14 cellular contexts compared by ENCODE assay signal in the genomic region with DNA sequence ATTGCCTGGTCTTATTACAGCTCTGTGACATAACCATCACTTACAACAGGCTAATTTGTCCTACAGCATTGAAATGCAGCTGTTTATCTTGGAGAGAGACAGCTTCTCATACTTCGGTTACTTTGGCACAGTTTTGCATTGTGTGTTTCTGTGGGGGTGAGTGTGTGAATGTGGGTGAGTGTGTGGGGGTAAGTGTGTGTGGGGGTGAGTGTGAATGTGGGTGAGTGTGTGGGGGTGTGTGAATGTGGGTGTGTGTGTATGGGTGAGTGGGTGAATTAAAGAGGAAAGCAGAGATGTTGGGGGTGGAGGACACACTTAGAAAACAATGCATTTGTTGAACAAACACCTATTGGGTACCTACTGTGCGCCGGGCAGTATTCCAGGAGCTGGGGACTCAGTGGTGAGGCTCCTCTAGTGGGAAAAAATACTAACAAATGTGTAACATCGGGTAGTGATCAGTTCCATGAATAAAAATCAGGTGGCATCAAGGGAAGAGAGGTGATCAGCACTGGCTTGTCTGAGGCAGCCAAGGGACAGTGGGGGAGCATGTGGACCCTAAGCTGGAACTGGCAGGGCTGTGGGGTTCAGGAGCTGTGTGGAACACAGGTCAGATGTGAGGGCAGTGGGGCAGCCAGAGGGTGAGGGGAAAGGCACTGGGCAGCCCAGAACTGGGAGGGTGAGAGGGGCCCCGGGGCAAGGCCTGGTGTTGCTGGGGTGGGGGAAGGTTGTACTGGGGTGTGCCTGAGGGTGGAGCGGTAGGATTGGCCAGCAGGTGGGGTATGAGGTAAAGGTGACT. TPM values are rescaled to one million over a fixed set of nuclear protein-coding genes. Genes with fewer than 3 reads are reported as not detected.
DNase-seq lines count a peak whose midpoint lies in the region; ATAC-seq and TF ChIP-seq lines count a peak whose summit lies in the region.
"Had no signal": no experiment of that assay in that cellular context is flagged by ENCODE, and none has a peak within 500 bp of the region (broad histone marks: within the 10 kb centered on the region; RNA-seq: fewer than 3 reads in every experiment).

No MANE protein-coding gene starts in this region.

- no peaks in the 10 kb centered on the region for H3K9me3 ChIP-seq in T-helper 17 cell (ENCODE audit: control insufficient read depth, low read length, poor library complexity, severe bottlenecking)
- H3K9me3 ChIP-seq in upper lobe of right lung = no peaks in the 10 kb centered on the region
- H3K9me3 ChIP-seq: heart left ventricle had no signal

- H3K4me3 Mint-ChIP-seq in activated CD8-positive, alpha-beta memory T cell treated with anti-CD3 and anti-CD28 coated beads, Interleukin-2, amount 10 ng/mL, durations not matched to agents 7 days and 5 days = no peak overlapping the region
- H3K4me3 Mint-ChIP-seq in T-helper 17 cell = no peak overlapping the region

- peak; percentile 45 for ATAC-seq in activated CD8-positive, alpha-beta memory T cell treated with anti-CD3 and anti-CD28 coated beads, Interleukin-2, amount 10 ng/mL, durations not matched to agents 7 days and 5 days
- ATAC-seq in T-helper 17 cell (peak; percentile 39), left lobe of liver (peak; percentile 62), upper lobe of right lung (peak; percentile 61), HG03469 (IDR thresholded peaks at IDR 0.05; ENCODE audit: unreplicated experiment) (no peak), GM19452 (IDR thresholded peaks at IDR 0.05; ENCODE audit: unreplicated experiment) (no peak), HG03045 (IDR thresholded peaks at IDR 0.05; ENCODE audit: unreplicated experiment) (no peak)
- ATAC-seq: heart left ventricle had no signal

- H3K36me3 Mint-ChIP-seq in activated CD8-positive, alpha-beta memory T cell treated with anti-CD3 and anti-CD28 coated beads, Interleukin-2, amount 10 ng/mL, durations not matched to agents 7 days and 5 days = peaks cover 29% of the 10 kb centered on the region
- peaks cover 6% of the 10 kb centered on the region for H3K36me3 Mint-ChIP-seq in T-helper 17 cell (ENCODE audit: low read depth)

- no peak for DNase-seq in activated CD8-positive, alpha-beta memory T cell treated with anti-CD3 and anti-CD28 coated beads, Interleukin-2, amount 10 ng/mL, durations not matched to agents 7 days and 5 days
- DNase-seq in activated CD8-positive, alpha-beta memory T cell treated with anti-CD3 and anti-CD28 coated beads for 24 hours = no peak
- DNase-seq in T-helper 17 cell = no peak
- DNase-seq in left lobe of liver (ENCODE audit: low spot score) = no peak
- no peak for DNase-seq in upper lobe of right lung
- DNase-seq: activated naive CD4-positive, alpha-beta T cell treated with anti-CD3 and anti-CD28 coated beads, Interleukin-2, amount 50 U/mL, for 16 hours; heart left ventricle; NCI-H2107 had no signal

- H3K27me3 Mint-ChIP-seq in activated CD8-positive, alpha-beta memory T cell treated with anti-CD3 and anti-CD28 coated beads, Interleukin-2, amount 10 ng/mL, durations not matched to agents 7 days and 5 days = no peaks in the 10 kb centered on the region
- no peaks in the 10 kb centered on the region for H3K27me3 Mint-ChIP-seq in T-helper 17 cell

- no peaks in the 10 kb centered on the region for H3K9me3 Mint-ChIP-seq in activated CD8-positive, alpha-beta memory T cell treated with anti-CD3 and anti-CD28 coated beads, Interleukin-2, amount 10 ng/mL, durations not matched to agents 7 days and 5 days (ENCODE audit: low read depth)

- no peak overlapping the region for H3K4me3 ChIP-seq in upper lobe of right lung
- H3K4me3 ChIP-seq: cardiac muscle cell, heart left ventricle, SK-N-MC had no signal

- intact Hi-C loops in upper lobe of right lung (cut with DNase I) = no loop called here

- CTCF ChIA-PET in activated CD8-positive, alpha-beta memory T cell treated with anti-CD3 and anti-CD28 coated beads, Interleukin-2, amount 10 ng/mL, durations not matched to agents 7 days and 5 days (lab: Charles Lee) = interaction anchor here (0.7 kb wide), 1 partner anchor 13 kb away, joined by 3 read pairs; no protein-coding TSS in a partner anchor

- peaks cover 13% of the 10 kb centered on the region for H3K36me3 ChIP-seq in upper lobe of right lung

- no peak for TF ChIP-seq CTCF in upper lobe of right lung (IDR thresholded peaks at IDR 0.05)

- H3K27me3 ChIP-seq in upper lobe of right lung = no peaks in the 10 kb centered on the region
- H3K27me3 ChIP-seq: cardiac muscle cell, heart left ventricle had no signal

- peaks cover 19% of the 10 kb centered on the region for H3K4me1 Mint-ChIP-seq in activated CD8-positive, alpha-beta memory T cell treated with anti-CD3 and anti-CD28 coated beads, Interleukin-2, amount 10 ng/mL, durations not matched to agents 7 days and 5 days
- H3K4me1 Mint-ChIP-seq in T-helper 17 cell = peaks cover 9% of the 10 kb centered on the region

- H3K27ac Mint-ChIP-seq in activated CD8-positive, alpha-beta memory T cell treated with anti-CD3 and anti-CD28 coated beads, Interleukin-2, amount 10 ng/mL, durations not matched to agents 7 days and 5 days = no peak overlapping the region
- H3K27ac Mint-ChIP-seq in T-helper 17 cell = no peak overlapping the region

- H3K4me1 ChIP-seq in upper lobe of right lung = no peaks in the 10 kb centered on the region
- H3K4me1 ChIP-seq: heart left ventricle had no signal

- no peak overlapping the region for H3K27ac ChIP-seq in upper lobe of right lung
- H3K27ac ChIP-seq: cardiac muscle cell, heart left ventricle, HL-60, SK-N-MC had no signal

RNA-seq across cellular contexts. Expression of a gene that starts 44.1 kb away (rescaled TPM):
- total RNA-seq in activated CD8-positive, alpha-beta memory T cell treated with anti-CD3 and anti-CD28 coated beads, Interleukin-2, amount 10 ng/mL, durations not matched to agents 7 days and 5 days = under 1 TPM; 0.35 to 0.53 TPM
- total RNA-seq in T-helper 17 cell = 1 to 10 TPM in 1 of 2 donors, under 1 TPM in 1; 0.65 to 2.3 TPM
- total RNA-seq in left lobe of liver = 56.0 TPM
- total RNA-seq in upper lobe of right lung = 19.8 TPM

Comparison
In these comparisons a context has a peak if more than half of its experiments do, and no peak if none do; other contexts are left out.
1. ATAC-seq: peak in activated CD8-positive, alpha-beta memory T cell treated with anti-CD3 and anti-CD28 coated beads, Interleukin-2, amount 10 ng/mL, durations not matched to agents 7 days and 5 days (single experiment), T-helper 17 cell (single experiment), left lobe of liver (single experiment) and upper lobe of right lung (single experiment); none in HG03469 (single experiment), GM19452 (single experiment) and HG03045 (single experiment).